Comparison of ENCODE assay signal across 8 cellular contexts in genomic region chr3:101725890-101726275, GRCh38. TPM values are rescaled to one million over a fixed set of nuclear protein-coding genes. Genes with fewer than 3 reads are reported as not detected.
DNase-seq lines count a peak whose midpoint lies in the region; ATAC-seq and TF ChIP-seq lines count a peak whose summit lies in the region.

No MANE protein-coding gene starts in this region.

- ATAC-seq in CD8-positive, alpha-beta T cell, result no peak
- ATAC-seq in GM21723 (IDR thresholded peaks at IDR 0.05; ENCODE audit: unreplicated experiment), result no peak

- peak overlapping the region; percentile 100 for H3K4me3 Mint-ChIP-seq in CD8-positive, alpha-beta T cell

- no peaks in the 10 kb centered on the region for H3K36me3 ChIP-seq in CD8-positive, alpha-beta T cell (ENCODE audit: insufficient read depth, low read length)
- H3K36me3 ChIP-seq in ectodermal cell (ENCODE audit: control insufficient read depth, insufficient read depth, low read length) (peaks cover 5% of the 10 kb centered on the region), neuron (ENCODE audit: insufficient read depth, low read length) (peaks cover 36% of the 10 kb centered on the region)

- peaks cover 34% of the 10 kb centered on the region for H3K4me1 Mint-ChIP-seq in CD8-positive, alpha-beta T cell (ENCODE audit: low read depth)

- peak overlapping the region; percentile 82 for H3K4me3 ChIP-seq in CD8-positive, alpha-beta T cell (ENCODE audit: low read depth, low read length)
- H3K4me3 ChIP-seq in ectodermal cell (ENCODE audit: insufficient read depth, low read depth, low read length) (peak overlapping the region; percentile 89), neuron (ENCODE audit: low read length) (peak overlapping the region; percentile 96)

- H3K36me3 Mint-ChIP-seq in CD8-positive, alpha-beta T cell, result peaks cover 44% of the 10 kb centered on the region

- CTCF ChIA-PET in CD8-positive, alpha-beta T cell (lab: Charles Lee), result interaction anchor here (1.2 to 2.1 kb wide), 2 partner anchors 12 to 53 kb away, joined by 3 to 6 read pairs; partner anchors contain the start of gene NXPE3

- peak overlapping the region; percentile 84 for H2AFZ ChIP-seq in neuron (ENCODE audit: low read depth, low read length)

- WGBS in ectodermal cell, 2 experiments, result 52 to 68% methylated on average over 3 of the region's 3 CpGs

- H3K27ac ChIP-seq in CD8-positive, alpha-beta T cell (ENCODE audit: low read depth, low read length), result peak overlapping the region; percentile 62
- H3K27ac ChIP-seq in ectodermal cell (ENCODE audit: insufficient read depth, low read depth, low read length, poor library complexity, severe bottlenecking), result no peak overlapping the region

- no peak for DNase-seq in CD8-positive, alpha-beta T cell
- DNase-seq in NCI-H69 (lab: John Stamatoyannopoulos, UW) (peak; percentile 6), NCI-H524 treated with DMSO at 0.1 percent for 48 hours (lab: John Stamatoyannopoulos, UW) (no peak), CD1c-positive myeloid dendritic cell (ENCODE audit: extremely low spot score) (no peak)
- no peak for DNase-seq in stimulated activated CD4-positive, alpha-beta T cell treated with anti-CD3 and anti-CD28 coated beads, Interleukin-12 subunit alpha, Interleukin-12 subunit beta, amount 100 ng/mL, for 4 hours

- H3K27me3 ChIP-seq in CD8-positive, alpha-beta T cell (ENCODE audit: insufficient read depth, low read length), result no peaks in the 10 kb centered on the region
- H3K27me3 ChIP-seq in ectodermal cell (ENCODE audit: control insufficient read depth, insufficient read depth, low read length, poor library complexity, severe bottlenecking), result no peaks in the 10 kb centered on the region
- H3K27me3 ChIP-seq in neuron (ENCODE audit: insufficient read depth, low read length), result no peaks in the 10 kb centered on the region

- intact Hi-C loops in CD8-positive, alpha-beta T cell (cut with DNase I, micrococcal nuclease), result loop anchor here (1.0 to 10.0 kb wide), 5 partner anchors 34 to 1019 kb away; partner anchors contain the start of genes RPL24 (in 1 of the 2) and TFG (in 1 of the 2)

- TF ChIP-seq CTCF in CD8-positive, alpha-beta T cell (IDR thresholded peaks at IDR 0.05), result no peak

- no peaks in the 10 kb centered on the region for H3K27me3 Mint-ChIP-seq in CD8-positive, alpha-beta T cell (ENCODE audit: low read depth)

- peak overlapping the region; percentile 98 for H3K27ac Mint-ChIP-seq in CD8-positive, alpha-beta T cell

- POLR2A ChIA-PET in CD8-positive, alpha-beta T cell (lab: Charles Lee), result interaction anchor here (1.2 to 2.5 kb wide), 5 partner anchors 10 to 152 kb away, joined by 3 to 18 read pairs (median 5); partner anchors contain the start of genes NFKBIZ, PCNP and RPL24

- H3K9me3 ChIP-seq in CD8-positive, alpha-beta T cell (ENCODE audit: low read length), result no peaks in the 10 kb centered on the region
- H3K9me3 ChIP-seq in ectodermal cell (ENCODE audit: control insufficient read depth, low read length), result no peaks in the 10 kb centered on the region
- no peaks in the 10 kb centered on the region for H3K9me3 ChIP-seq in neuron (ENCODE audit: low read length)

- H3K4me1 ChIP-seq in CD8-positive, alpha-beta T cell (ENCODE audit: insufficient read depth, low read length), result peaks cover 26% of the 10 kb centered on the region
- H3K4me1 ChIP-seq in ectodermal cell (ENCODE audit: control insufficient read depth, insufficient read depth, low read length) (no peaks in the 10 kb centered on the region), neuron (ENCODE audit: insufficient read depth, low read length) (peaks cover 12% of the 10 kb centered on the region)

- no peaks in the 10 kb centered on the region for H3K9me3 Mint-ChIP-seq in CD8-positive, alpha-beta T cell

RNA-seq across cellular contexts. Expression of gene CEP97, which starts 1.5 kb away (rescaled TPM):
- total RNA-seq in CD8-positive, alpha-beta T cell, result 1 to 10 TPM; 3.4 to 5.3 TPM
- 20.4 TPM for polyA plus RNA-seq in ectodermal cell (2013, experiment 1 of 4)
- polyA plus RNA-seq in ectodermal cell (2013, experiment 2 of 4), result 16.3 TPM
- 14.1 TPM for polyA plus RNA-seq in ectodermal cell (2013, experiment 3 of 4)
- 16.5 TPM for polyA plus RNA-seq in ectodermal cell (2013, experiment 4 of 4)

RNA-seq across cellular contexts. Expression of gene RPL24, which starts 39.4 kb away (rescaled TPM):
- total RNA-seq in CD8-positive, alpha-beta T cell, result 1,000 to 10,000 TPM; 1,584 to 1,674 TPM
- polyA plus RNA-seq in ectodermal cell (2013, experiment 1 of 4), result 1,962 TPM
- polyA plus RNA-seq in ectodermal cell (2013, experiment 2 of 4), result 1,828 TPM
- 2,592 TPM for polyA plus RNA-seq in ectodermal cell (2013, experiment 3 of 4)
- polyA plus RNA-seq in ectodermal cell (2013, experiment 4 of 4), result 2,881 TPM

RNA-seq across cellular contexts. Expression of gene ZBTB11, which starts 49.0 kb away (rescaled TPM):
- 10 to 100 TPM; 69.6 to 75.2 TPM for total RNA-seq in CD8-positive, alpha-beta T cell
- 12.2 TPM for polyA plus RNA-seq in ectodermal cell (2013, experiment 1 of 4)
- 11.8 TPM for polyA plus RNA-seq in ectodermal cell (2013, experiment 2 of 4)
- polyA plus RNA-seq in ectodermal cell (2013, experiment 3 of 4), result 10.2 TPM
- polyA plus RNA-seq in ectodermal cell (2013, experiment 4 of 4), result 12.2 TPM

RNA-seq across cellular contexts. Expression of gene NXPE3, which starts 53.1 kb away (rescaled TPM):
- 10 to 100 TPM; 39.8 to 40.3 TPM for total RNA-seq in CD8-positive, alpha-beta T cell
- 20.1 TPM for polyA plus RNA-seq in ectodermal cell (2013, experiment 1 of 4)
- polyA plus RNA-seq in ectodermal cell (2013, experiment 2 of 4), result 19.3 TPM
- 13.2 TPM for polyA plus RNA-seq in ectodermal cell (2013, experiment 3 of 4)
- polyA plus RNA-seq in ectodermal cell (2013, experiment 4 of 4), result 15.4 TPM
